27 cellular contexts compared by ENCODE assay signal in the genomic region with DNA sequence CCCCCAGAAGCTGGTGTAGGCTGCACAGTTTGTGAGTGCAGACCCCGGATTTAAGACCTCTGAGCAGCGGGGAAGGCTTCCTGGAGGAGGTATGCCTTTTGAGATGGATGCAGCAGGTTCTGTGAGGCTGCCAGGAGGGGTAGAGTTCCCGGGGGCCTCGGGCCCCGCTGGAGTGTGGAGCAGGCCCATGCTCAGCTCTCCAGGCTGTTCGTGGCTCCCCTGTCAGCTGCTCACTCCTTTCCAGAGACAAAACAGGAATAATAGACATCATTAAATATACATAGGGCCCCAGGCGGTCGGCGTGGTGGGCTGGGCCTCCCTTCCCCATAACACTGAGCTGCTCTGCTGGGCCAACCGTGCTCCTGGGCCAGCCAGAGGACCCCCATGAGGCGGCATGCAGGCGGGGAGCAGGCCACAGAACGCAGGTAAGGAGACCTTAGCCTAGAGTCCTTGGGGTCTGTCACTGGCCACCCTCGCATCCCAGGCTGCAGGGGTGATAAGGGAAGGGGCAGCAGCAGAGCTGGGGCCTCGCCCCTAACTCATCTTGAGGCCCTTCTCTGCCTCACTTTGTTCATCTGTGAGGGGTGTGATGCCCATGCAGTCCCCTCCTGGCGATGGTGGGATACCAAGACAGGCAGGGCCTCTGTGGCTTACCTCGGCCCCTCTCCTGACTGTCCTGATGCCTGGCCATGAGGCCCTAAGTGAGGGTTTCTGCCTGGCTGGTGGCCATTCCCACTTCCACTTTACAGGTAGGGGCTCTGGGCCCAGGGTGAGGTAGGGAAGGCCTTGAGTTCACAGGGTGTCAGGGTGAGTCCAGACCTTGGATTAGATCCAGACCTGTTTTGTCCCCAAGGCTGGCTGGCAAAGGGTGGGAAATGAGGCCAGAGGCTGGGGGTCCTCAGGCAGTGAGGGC. TPM values are rescaled to one million over a fixed set of nuclear protein-coding genes. Genes with fewer than 3 reads are reported as not detected.
DNase-seq lines count a peak whose midpoint lies in the region; ATAC-seq and TF ChIP-seq lines count a peak whose summit lies in the region.
"Had no signal": no experiment of that assay in that cellular context is flagged by ENCODE, and none has a peak within 500 bp of the region (broad histone marks: within the 10 kb centered on the region; RNA-seq: fewer than 3 reads in every experiment).

A gene with protein sequence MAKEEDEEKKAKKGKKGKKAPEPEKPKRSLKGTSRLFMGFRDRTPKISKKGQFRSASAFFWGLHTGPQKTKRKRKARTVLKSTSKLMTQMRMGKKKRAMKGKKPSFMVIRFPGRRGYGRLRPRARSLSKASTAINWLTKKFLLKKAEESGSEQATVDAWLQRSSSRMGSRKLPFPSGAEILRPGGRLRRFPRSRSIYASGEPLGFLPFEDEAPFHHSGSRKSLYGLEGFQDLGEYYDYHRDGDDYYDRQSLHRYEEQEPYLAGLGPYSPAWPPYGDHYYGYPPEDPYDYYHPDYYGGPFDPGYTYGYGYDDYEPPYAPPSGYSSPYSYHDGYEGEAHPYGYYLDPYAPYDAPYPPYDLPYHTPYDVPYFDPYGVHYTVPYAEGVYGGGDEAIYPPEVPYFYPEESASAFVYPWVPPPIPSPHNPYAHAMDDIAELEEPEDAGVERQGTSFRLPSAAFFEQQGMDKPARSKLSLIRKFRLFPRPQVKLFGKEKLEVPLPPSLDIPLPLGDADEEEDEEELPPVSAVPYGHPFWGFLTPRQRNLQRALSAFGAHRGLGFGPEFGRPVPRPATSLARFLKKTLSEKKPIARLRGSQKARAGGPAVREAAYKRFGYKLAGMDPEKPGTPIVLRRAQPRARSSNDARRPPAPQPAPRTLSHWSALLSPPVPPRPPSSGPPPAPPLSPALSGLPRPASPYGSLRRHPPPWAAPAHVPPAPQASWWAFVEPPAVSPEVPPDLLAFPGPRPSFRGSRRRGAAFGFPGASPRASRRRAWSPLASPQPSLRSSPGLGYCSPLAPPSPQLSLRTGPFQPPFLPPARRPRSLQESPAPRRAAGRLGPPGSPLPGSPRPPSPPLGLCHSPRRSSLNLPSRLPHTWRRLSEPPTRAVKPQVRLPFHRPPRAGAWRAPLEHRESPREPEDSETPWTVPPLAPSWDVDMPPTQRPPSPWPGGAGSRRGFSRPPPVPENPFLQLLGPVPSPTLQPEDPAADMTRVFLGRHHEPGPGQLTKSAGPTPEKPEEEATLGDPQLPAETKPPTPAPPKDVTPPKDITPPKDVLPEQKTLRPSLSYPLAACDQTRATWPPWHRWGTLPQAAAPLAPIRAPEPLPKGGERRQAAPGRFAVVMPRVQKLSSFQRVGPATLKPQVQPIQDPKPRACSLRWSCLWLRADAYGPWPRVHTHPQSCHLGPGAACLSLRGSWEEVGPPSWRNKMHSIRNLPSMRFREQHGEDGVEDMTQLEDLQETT (N-terminal part only) (plus strand): TSS at position 357 of the 913 bp plus-strand sequence. CDS start 10,045 bp downstream, outside the sequence.

- no TSS peak for BruUV-seq in A673 (replicated peaks; lab: Mats Ljungman, UMichigan)
- no TSS peak for BruUV-seq in Panc1 (replicated peaks; lab: Mats Ljungman, UMichigan)

- CTCF ChIA-PET in A673 (lab: Charles Lee) (no interaction called here), Panc1 (lab: Charles Lee) (no interaction called here)
- CTCF ChIA-PET in CD8-positive, alpha-beta T cell (lab: Charles Lee) = no interaction called here

- H3K27ac Mint-ChIP-seq in CD8-positive, alpha-beta T cell = peak within 1 kb of the TSS; percentile 60
- H3K27ac Mint-ChIP-seq: progenitor cell of endocrine pancreas had no signal

- no peak within 1 kb of the TSS for H3K4me3 Mint-ChIP-seq in CD8-positive, alpha-beta T cell
- H3K4me3 Mint-ChIP-seq: CD4-positive, alpha-beta memory T cell; natural killer cell treated with Interleukin-12 subunit alpha and Interleukin-12 subunit beta and Interleukin-15 and Interleukin-18, amount 100 ng/mL, for 72 hours; stimulated activated naive CD8-positive, alpha-beta T cell treated with anti-CD3 and anti-CD28 coated beads, Interleukin-15, amount 100 ng/mL, for 72 hours had no signal

- POLR2A ChIA-PET in A673 (lab: Charles Lee; ENCODE audit: low non-redundant PET) = no interaction called here
- POLR2A ChIA-PET in CD8-positive, alpha-beta T cell (lab: Charles Lee) = no interaction called here
- POLR2A ChIA-PET in Panc1 (lab: Charles Lee) = no interaction called here

- no peaks in the 10 kb centered on the region for H3K9me3 Mint-ChIP-seq in CD8-positive, alpha-beta T cell
- H3K9me3 Mint-ChIP-seq: CD4-positive, alpha-beta memory T cell; natural killer cell treated with Interleukin-12 subunit alpha and Interleukin-12 subunit beta and Interleukin-15 and Interleukin-18, amount 100 ng/mL, for 72 hours; stimulated activated naive CD8-positive, alpha-beta T cell treated with anti-CD3 and anti-CD28 coated beads, Interleukin-15, amount 100 ng/mL, for 72 hours had no signal

- DNase-seq in A673 (ENCODE audit: low spot score) (peak; percentile 55), Panc1 (ENCODE audit: low read depth, low spot score) (no peak), left colon (no peak), GDM1 (lab: John Stamatoyannopoulos, UW) (no peak), GM20000 (ENCODE audit: low spot score) (no peak)
- DNase-seq in CD8-positive, alpha-beta T cell = no peak
- DNase-seq in stimulated activated CD4-positive, alpha-beta T cell treated with anti-CD3 and anti-CD28 coated beads, Interleukin-1b, Interleukin-23, amount 100 ng/mL, for 48 hours = no peak
- DNase-seq: activated CD4-positive, alpha-beta T cell treated with anti-CD3 and anti-CD28 coated beads, Interleukin-2, amount 50 U/mL, for 1 hour; activated effector memory CD4-positive, alpha-beta T cell treated with Interleukin-2 at 50 U/mL for 16 hours; CD4-positive, alpha-beta memory T cell; dermis blood vessel endothelial cell; DMS79; GM23248; heart right ventricle; NCI-H1092 treated with DMSO at 0.1 percent for 48 hours; NCI-H2081; NCI-H446 treated with DMSO at 0.1 percent for 48 hours; NK-92 treated with Interleukin-12 subunit alpha and Interleukin-12 subunit beta, amount 100 ng/mL, for 24 hours; small intestine; stimulated activated CD4-positive, alpha-beta T cell treated with anti-CD3 and anti-CD28 coated beads, Interleukin-4, amount 100 ng/mL, for 1 hour; stimulated activated naive CD8-positive, alpha-beta T cell treated with anti-CD3 and anti-CD28 coated beads, Interleukin-15, amount 100 ng/mL, for 72 hours; WERI-Rb-1 had no signal

- intact Hi-C loops in A673 (cut with micrococcal nuclease; ENCODE audit: unreplicated experiment) (no loop called here), Panc1 (cut with micrococcal nuclease; ENCODE audit: unreplicated experiment) (no loop called here), left colon (cut with DNase I, micrococcal nuclease) (no loop called here)
- intact Hi-C loops in CD8-positive, alpha-beta T cell (cut with DNase I, micrococcal nuclease) = no loop called here

- H3K4me1 Mint-ChIP-seq in CD8-positive, alpha-beta T cell (ENCODE audit: low read depth) = no peaks in the 10 kb centered on the region
- H3K4me1 Mint-ChIP-seq: CD4-positive, alpha-beta memory T cell; stimulated activated naive CD8-positive, alpha-beta T cell treated with anti-CD3 and anti-CD28 coated beads, Interleukin-15, amount 100 ng/mL, for 72 hours had no signal

- peaks cover 12% of the 10 kb centered on the region for H3K4me1 ChIP-seq in A673 (ENCODE audit: insufficient read depth, low read length, poor library complexity, severe bottlenecking)
- H3K4me1 ChIP-seq in CD8-positive, alpha-beta T cell (ENCODE audit: insufficient read depth, low read length) = no peaks in the 10 kb centered on the region
- H3K4me1 ChIP-seq in Panc1 (ENCODE audit: control insufficient read depth, insufficient read depth, low read length) = no peaks in the 10 kb centered on the region
- H3K4me1 ChIP-seq: heart right ventricle, tibial nerve had no signal

- no peaks in the 10 kb centered on the region for H3K27me3 Mint-ChIP-seq in CD8-positive, alpha-beta T cell (ENCODE audit: low read depth)
- H3K27me3 Mint-ChIP-seq: CD4-positive, alpha-beta memory T cell; natural killer cell treated with Interleukin-12 subunit alpha and Interleukin-12 subunit beta and Interleukin-15 and Interleukin-18, amount 100 ng/mL, for 72 hours; progenitor cell of endocrine pancreas; stimulated activated naive CD8-positive, alpha-beta T cell treated with anti-CD3 and anti-CD28 coated beads, Interleukin-15, amount 100 ng/mL, for 72 hours had no signal

- H3K4me3 ChIP-seq in A673 (ENCODE audit: low read depth, low read length, poor library complexity, severe bottlenecking) = no peak within 1 kb of the TSS
- no peak within 1 kb of the TSS for H3K4me3 ChIP-seq in CD8-positive, alpha-beta T cell (ENCODE audit: low read depth, low read length)
- H3K4me3 ChIP-seq in Panc1 (ENCODE audit: low read depth in 2 of 2, low read length in 2 of 2) = no peak within 1 kb of the TSS
- H3K4me3 ChIP-seq: GM23248, heart right ventricle, tibial nerve had no signal

- H3K9me3 ChIP-seq in A673 (ENCODE audit: low read depth, low read length, poor library complexity, severe bottlenecking) (no peaks in the 10 kb centered on the region), Panc1 (ENCODE audit: control insufficient read depth, insufficient read depth, low read depth, low read length) (no peaks in the 10 kb centered on the region)
- H3K9me3 ChIP-seq in CD8-positive, alpha-beta T cell (ENCODE audit: low read length) = no peaks in the 10 kb centered on the region
- H3K9me3 ChIP-seq: heart right ventricle, tibial nerve had no signal

- TF ChIP-seq CTCF in A673 (conservative IDR thresholded peaks at IDR 0.05; ENCODE audit: low read depth, low read length) (no peak), Panc1 (IDR thresholded peaks at IDR 0.05) (no peak), GM20000 (IDR thresholded peaks at IDR 0.05; ENCODE audit: extremely low read depth, missing control alignments) (no peak)
- no peak for TF ChIP-seq CTCF in CD8-positive, alpha-beta T cell (IDR thresholded peaks at IDR 0.05)

- no peaks in the 10 kb centered on the region for H3K27me3 ChIP-seq in A673 (replicated peaks; ENCODE audit: insufficient read depth, low read depth, low read length, poor library complexity)
- no peaks in the 10 kb centered on the region for H3K27me3 ChIP-seq in CD8-positive, alpha-beta T cell (ENCODE audit: insufficient read depth, low read length)
- no peaks in the 10 kb centered on the region for H3K27me3 ChIP-seq in Panc1 (ENCODE audit: control insufficient read depth, insufficient read depth, low read length)
- H3K27me3 ChIP-seq: heart right ventricle, tibial nerve had no signal

- ATAC-seq in CD8-positive, alpha-beta T cell = no peak
- ATAC-seq in Panc1 (0 out of 2 replicates have a peak, but pooled peaks have one; percentile 17), left colon (peak; percentile 13), HG03045 (IDR thresholded peaks at IDR 0.05; ENCODE audit: unreplicated experiment) (no peak)
- ATAC-seq: left lobe of liver; natural killer cell treated with Interleukin-12 subunit alpha and Interleukin-12 subunit beta and Interleukin-15 and Interleukin-18, amount 100 ng/mL, for 72 hours; stimulated activated naive CD8-positive, alpha-beta T cell treated with anti-CD3 and anti-CD28 coated beads, Interleukin-15, amount 100 ng/mL, for 72 hours had no signal

- in situ Hi-C loops in Panc1 (cut with HindIII; ENCODE audit: low pct_unique_long_range_greater_than_20kb, low sequenced_read_pairs) = no loop called here

- H3K27ac ChIP-seq in A673 (ENCODE audit: low read depth, low read length, poor library complexity, severe bottlenecking) (peak within 1 kb of the TSS; percentile 21), Panc1 (ENCODE audit: low read length) (no peak within 1 kb of the TSS)
- H3K27ac ChIP-seq in CD8-positive, alpha-beta T cell (ENCODE audit: low read depth, low read length) = no peak within 1 kb of the TSS
- H3K27ac ChIP-seq: GM23248, heart right ventricle, tibial nerve, WERI-Rb-1 had no signal

- H3K36me3 Mint-ChIP-seq in CD8-positive, alpha-beta T cell = peaks cover 23% of the 10 kb centered on the region
- H3K36me3 Mint-ChIP-seq: natural killer cell treated with Interleukin-12 subunit alpha and Interleukin-12 subunit beta and Interleukin-15 and Interleukin-18, amount 100 ng/mL, for 72 hours had no signal

- H3K36me3 ChIP-seq in A673 (ENCODE audit: insufficient read depth, low read length, poor library complexity, severe bottlenecking) (peaks cover 2% of the 10 kb centered on the region), Panc1 (ENCODE audit: control insufficient read depth, insufficient read depth, low read length) (no peaks in the 10 kb centered on the region)
- no peaks in the 10 kb centered on the region for H3K36me3 ChIP-seq in CD8-positive, alpha-beta T cell (ENCODE audit: insufficient read depth, low read length)
- H3K36me3 ChIP-seq: WERI-Rb-1 had no signal

RNA-seq across cellular contexts. Expression of the gene that starts here (rescaled TPM):
- total RNA-seq in A673 (2021) (0.28 and 0.44 TPM in 2 replicates), Panc1 (2021; ENCODE audit: unreplicated experiment) (0.36 TPM), left colon (1 to 10 TPM in 1 of 2 donors, under 1 TPM in 1; 0.75 to 2.4 TPM)
- total RNA-seq in CD8-positive, alpha-beta T cell = 1 to 10 TPM in 1 of 2 experiments, under 1 TPM in 1; 0.78 to 1.8 TPM
- polyA plus RNA-seq in Panc1 (2012; ENCODE audit: insufficient read length) = 0.73 TPM

Comparison
In these comparisons a context has a peak if more than half of its experiments do, and no peak if none do; other contexts are left out.
1. Peak in DNase-seq and H3K27ac ChIP-seq in A673; RNA of the gene not detected or under 1 TPM.
2. Peak in ATAC-seq in Panc1; RNA of the gene not detected or under 1 TPM.